In genomic region chr5:74579215-74579614, GRCh38 we compare ENCODE assay signal across 8 cellular contexts.
A peak's percentile ranks its signal among the peaks of the same experiment; 100 is the strongest.
DNase-seq lines count a peak whose midpoint lies in the region; ATAC-seq, FAIRE-seq and TF ChIP-seq lines count a peak whose summit lies in the region.

No MANE protein-coding gene starts in this region.

- peak overlapping the region; percentile 56 for H2AFZ ChIP-seq in astrocyte (ENCODE audit: low read depth, low read length)

- H4K20me1 ChIP-seq in astrocyte (ENCODE audit: insufficient read depth, low read length) = no peaks in the 10 kb centered on the region

- intact Hi-C loops in stomach (cut with DNase I; ENCODE audit: low total_unique reads) (no loop called here), left lung (cut with DNase I) (no loop called here)

- H3K27me3 ChIP-seq in astrocyte (ENCODE audit: insufficient read depth, low read length) (no peaks in the 10 kb centered on the region), stomach (no peaks in the 10 kb centered on the region), left lung (no peaks in the 10 kb centered on the region)

- H3K4me2 ChIP-seq in astrocyte (ENCODE audit: low read length) = peak overlapping the region; percentile 9

- H3K4me1 Mint-ChIP-seq in astrocyte (ENCODE audit: low read depth, unreplicated experiment) = peaks cover 39% of the 10 kb centered on the region
- H3K4me1 Mint-ChIP-seq in stimulated activated memory B cell treated with anti-CD40 and anti-IgM and Interleukin-4, amounts not matched to agents 10 μg/mL and 1 μg/mL and 100 μg/mL, for 72 hours = peaks cover 18% of the 10 kb centered on the region

- H3K36me3 ChIP-seq in astrocyte (ENCODE audit: insufficient read depth, low read length) (no peaks in the 10 kb centered on the region), stomach (no peaks in the 10 kb centered on the region), left lung (no peaks in the 10 kb centered on the region)

- H3K9me3 ChIP-seq in astrocyte (ENCODE audit: insufficient read depth, low read depth, low read length) = no peaks in the 10 kb centered on the region
- no peaks in the 10 kb centered on the region for H3K9me3 ChIP-seq in stomach
- no peaks in the 10 kb centered on the region for H3K9me3 ChIP-seq in left lung

- H3K4me3 ChIP-seq in astrocyte (ENCODE audit: insufficient read depth, low read depth, low read length) (no peak overlapping the region), stomach (no peak overlapping the region), left lung (no peak overlapping the region)

- peak overlapping the region; percentile 36 for H3K4me3 Mint-ChIP-seq in astrocyte (ENCODE audit: unreplicated experiment)
- H3K4me3 Mint-ChIP-seq in stimulated activated memory B cell treated with anti-CD40 and anti-IgM and Interleukin-4, amounts not matched to agents 10 μg/mL and 1 μg/mL and 100 μg/mL, for 72 hours = no peak overlapping the region

- peak overlapping the region; percentile 27 for H3K27ac ChIP-seq in astrocyte (ENCODE audit: low read depth, low read length)
- H3K27ac ChIP-seq in stomach = no peak overlapping the region
- no peak overlapping the region for H3K27ac ChIP-seq in left lung

- 74 to 90% (median 83%) methylated on average over 9 of the region's 9 CpGs for WGBS in stomach, 5 donors

- H3K9me3 Mint-ChIP-seq in astrocyte (ENCODE audit: unreplicated experiment) = peaks cover 4% of the 10 kb centered on the region
- H3K9me3 Mint-ChIP-seq in stimulated activated memory B cell treated with anti-CD40 and anti-IgM and Interleukin-4, amounts not matched to agents 10 μg/mL and 1 μg/mL and 100 μg/mL, for 72 hours = no peaks in the 10 kb centered on the region

- peak; percentile 64 for ATAC-seq in GM18499 (IDR thresholded peaks at IDR 0.05; ENCODE audit: insufficient read depth, unreplicated experiment)
- peak; percentile 73 for ATAC-seq in HG02884 (IDR thresholded peaks at IDR 0.05; ENCODE audit: unreplicated experiment)
- ATAC-seq in stimulated activated memory B cell treated with anti-CD40 and anti-IgM and Interleukin-4, amounts not matched to agents 10 μg/mL and 1 μg/mL and 100 μg/mL, for 72 hours = peak; percentile 87
- ATAC-seq in left lung = no peak

- H3K27ac Mint-ChIP-seq in astrocyte (ENCODE audit: unreplicated experiment) = peak overlapping the region; percentile 89
- peak overlapping the region; percentile 51 for H3K27ac Mint-ChIP-seq in stimulated activated memory B cell treated with anti-CD40 and anti-IgM and Interleukin-4, amounts not matched to agents 10 μg/mL and 1 μg/mL and 100 μg/mL, for 72 hours

- TF ChIP-seq EP300 in stomach (IDR thresholded peaks at IDR 0.05) = no peak

- TF ChIP-seq CTCF in astrocyte (IDR thresholded peaks at IDR 0.05; ENCODE audit: insufficient read depth, low read depth, low read length) (no peak), stomach (IDR thresholded peaks at IDR 0.05) (no peak), left lung (IDR thresholded peaks at IDR 0.05) (no peak)

- no peak for FAIRE-seq in astrocyte (lab: Jason Lieb, UNC)

- no peaks in the 10 kb centered on the region for H3K79me2 ChIP-seq in astrocyte (ENCODE audit: insufficient read depth, low read length)

- peaks cover 20% of the 10 kb centered on the region for H3K4me1 ChIP-seq in astrocyte (ENCODE audit: insufficient read depth, low read length)
- peaks cover 19 to 41% (median 27%) of the 10 kb centered on the region in 4 donors for H3K4me1 ChIP-seq in stomach
- H3K4me1 ChIP-seq in left lung = peaks cover 9 to 21% of the 10 kb centered on the region in 2 donors

- H3K36me3 Mint-ChIP-seq in astrocyte (ENCODE audit: low read depth, unreplicated experiment) = no peaks in the 10 kb centered on the region
- no peaks in the 10 kb centered on the region for H3K36me3 Mint-ChIP-seq in stimulated activated memory B cell treated with anti-CD40 and anti-IgM and Interleukin-4, amounts not matched to agents 10 μg/mL and 1 μg/mL and 100 μg/mL, for 72 hours

- TF ChIP-seq POLR2A in stomach (IDR thresholded peaks at IDR 0.05) = no peak

- no peak overlapping the region for H3K9ac ChIP-seq in astrocyte (ENCODE audit: low read length)

- no peaks in the 10 kb centered on the region for H3K27me3 Mint-ChIP-seq in astrocyte (ENCODE audit: low read depth, unreplicated experiment)
- no peaks in the 10 kb centered on the region for H3K27me3 Mint-ChIP-seq in stimulated activated memory B cell treated with anti-CD40 and anti-IgM and Interleukin-4, amounts not matched to agents 10 μg/mL and 1 μg/mL and 100 μg/mL, for 72 hours

- DNase-seq in T-helper 2 cell = peak in 4 of 5 experiments; percentile 18 to 98 (median 56)
- peak; percentile 96 for DNase-seq in astrocyte (ENCODE audit: low read depth)
- no peak for DNase-seq in stomach
- no peak for DNase-seq in NCI-H1048 (lab: John Stamatoyannopoulos, UW)
- no peak for DNase-seq in left lung

Comparison
In these comparisons a context has a peak if more than half of its experiments do, and no peak if none do; other contexts are left out.
1. DNase-seq: peak in T-helper 2 cell (4 of 5) and astrocyte (single experiment); none in stomach (single experiment), NCI-H1048 (single experiment) and left lung (0 of 2).